8 cellular contexts compared by ENCODE assay signal in the genomic region with DNA sequence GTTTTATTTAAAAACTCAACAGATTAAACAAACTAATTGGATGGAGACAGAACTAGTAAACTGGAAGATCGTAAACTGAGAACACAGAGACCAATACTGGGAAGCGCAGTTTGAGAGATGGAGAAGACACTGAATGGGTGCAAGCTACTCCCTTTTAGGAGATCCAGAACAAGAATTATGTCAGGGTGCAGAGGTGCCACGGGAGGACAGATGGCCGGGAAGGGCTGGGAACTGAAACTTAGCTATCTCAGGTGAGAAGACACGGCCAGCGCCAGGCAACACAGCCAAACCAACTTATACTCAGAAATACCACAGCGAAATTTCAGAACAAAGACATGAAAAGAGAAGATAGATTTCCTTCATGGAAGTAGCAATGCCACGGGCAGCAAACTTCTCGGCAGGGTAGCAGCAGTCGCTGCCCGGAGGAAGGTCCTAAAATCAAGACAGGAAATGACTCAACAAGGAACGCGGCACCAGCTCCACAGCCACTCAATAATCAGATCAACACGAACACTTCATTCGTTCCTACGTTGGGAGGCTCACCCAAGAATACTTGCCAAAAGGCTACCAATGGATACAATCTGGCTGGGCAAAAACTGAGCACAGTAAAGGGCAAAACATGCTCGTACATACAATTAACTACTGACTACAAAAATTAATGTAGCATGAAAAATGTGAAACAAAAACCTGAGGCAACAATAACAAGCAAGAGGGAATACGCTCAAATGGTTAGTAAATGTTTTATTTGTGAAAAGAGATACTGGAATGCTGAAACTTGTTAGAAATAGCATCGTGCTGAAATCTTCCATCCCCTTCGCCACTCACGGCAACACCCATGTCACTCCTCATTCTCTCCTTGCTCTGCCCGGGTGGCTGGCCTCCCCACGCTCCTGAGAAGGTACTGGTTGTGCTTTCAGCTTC. TPM values are rescaled to one million over a fixed set of nuclear protein-coding genes. Genes with fewer than 3 reads are reported as not detected.
DNase-seq lines count a peak whose midpoint lies in the region; ATAC-seq and TF ChIP-seq lines count a peak whose summit lies in the region.

No MANE protein-coding gene starts in this region.

- H3K36me3 ChIP-seq in PC-3 (ENCODE audit: low read depth, low read length) (no peaks in the 10 kb centered on the region), SJCRH30 (no peaks in the 10 kb centered on the region)

- H2AFZ ChIP-seq in PC-3 (ENCODE audit: low read length) = peak overlapping the region; percentile 64

- H3K27ac ChIP-seq in PC-3 (ENCODE audit: low read length) (peak overlapping the region; percentile 39), SJCRH30 (no peak overlapping the region)

- BruUV-seq in PC-3 (replicated peaks; lab: Mats Ljungman, UMichigan) = no TSS peak

- POLR2A ChIA-PET in PC-3 (lab: Charles Lee; ENCODE audit: unreplicated experiment) = no interaction called here

- H3K9me3 ChIP-seq in PC-3 (ENCODE audit: low read length) = no peaks in the 10 kb centered on the region
- H3K9me3 ChIP-seq in SJCRH30 (replicated peaks) = no peaks in the 10 kb centered on the region

- no peaks in the 10 kb centered on the region for H3K9me3 Mint-ChIP-seq in naive B cell

- ATAC-seq in PC-3 (peak; percentile 60), naive B cell (ENCODE audit: low read depth in 2 of 2) (no peak)

- peaks cover 41 to 78% (median 74%) of the 10 kb centered on the region in 3 donors for H3K4me1 Mint-ChIP-seq in naive B cell

- peak overlapping the region; percentile 91 for H3K9ac ChIP-seq in PC-3 (ENCODE audit: low read length)

- H3K79me2 ChIP-seq in PC-3 (ENCODE audit: low read length) = peaks cover 54% of the 10 kb centered on the region

- no peaks in the 10 kb centered on the region for H3F3A ChIP-seq in PC-3 (ENCODE audit: low read length, unreplicated experiment)

- peaks cover 2% of the 10 kb centered on the region in 2 donors for H3K36me3 Mint-ChIP-seq in naive B cell

- H3K4me1 ChIP-seq in PC-3 (ENCODE audit: insufficient read depth, low read length) (peaks cover 8% of the 10 kb centered on the region), SJCRH30 (no peaks in the 10 kb centered on the region)

- DNase-seq in activated naive CD4-positive, alpha-beta T cell treated with Interleukin-2 at 50 U/mL for 16 hours = peak; percentile 30
- DNase-seq in activated naive CD4-positive, alpha-beta T cell (lab: John Stamatoyannopoulos, UW) = no peak
- DNase-seq in PC-3 = peak; percentile 75
- DNase-seq in cardiac fibroblast (ENCODE audit: low read depth in 2 of 2) = peak; percentile 65 to 75
- no peak for DNase-seq in naive B cell
- DNase-seq in NCI-H1048 (lab: John Stamatoyannopoulos, UW) = no peak
- no peak for DNase-seq in SJCRH30
- DNase-seq in cerebellar nuclear complex (lab: John Stamatoyannopoulos, UW) = no peak

- peak overlapping the region; percentile 98 for H3K4me3 ChIP-seq in PC-3 (ENCODE audit: low read length)
- H3K4me3 ChIP-seq in cardiac fibroblast (replicated peaks in 1 of 2; ENCODE audit: low read depth in 2 of 2, low read length in 2 of 2) = peak overlapping the region; percentile 77 to 95
- H3K4me3 ChIP-seq in SJCRH30 = no peak overlapping the region

- H3K4me2 ChIP-seq in PC-3 (ENCODE audit: low read length) = peak overlapping the region; percentile 98

- intact Hi-C loops in PC-3 (cut with micrococcal nuclease) = no loop called here

- TF ChIP-seq CTCF in PC-3 (conservative IDR thresholded peaks at IDR 0.05; ENCODE audit: low read depth, low read length) (no peak), cardiac fibroblast (IDR thresholded peaks at IDR 0.05; ENCODE audit: low read depth, low read length) (no peak)

- peak overlapping the region; percentile 43 to 97 (median 84) for H3K27ac Mint-ChIP-seq in naive B cell

- no peaks in the 10 kb centered on the region for H3K27me3 ChIP-seq in PC-3 (ENCODE audit: low read length)
- no peaks in the 10 kb centered on the region for H3K27me3 ChIP-seq in SJCRH30

- H4K20me1 ChIP-seq in PC-3 (ENCODE audit: low read length) = no peaks in the 10 kb centered on the region

- H3K27me3 Mint-ChIP-seq in naive B cell = no peaks in the 10 kb centered on the region

- H3K9me2 ChIP-seq in PC-3 (replicated peaks; ENCODE audit: low read length) = no peaks in the 10 kb centered on the region

- CTCF ChIA-PET in PC-3 (lab: Charles Lee) = no interaction called here

- peak overlapping the region; percentile 87 to 97 (median 94) for H3K4me3 Mint-ChIP-seq in naive B cell

RNA-seq across cellular contexts. Expression of a gene that starts 2.2 kb away (rescaled TPM):
- total RNA-seq in PC-3 (2014; rRNA removed) = 2.5 and 5.6 TPM in 2 replicates
- 10 to 100 TPM in 1 of 6 donors, 1 to 10 TPM in 5; 7.7 to 11.1 (median 8.7) TPM for polyA plus RNA-seq in naive B cell (ENCODE audit: low read depth in 6 of 6)
- 1.8 and 2.8 TPM in 2 replicates for total RNA-seq in SJCRH30 (2014; rRNA removed; shearing (Covaris generic))

RNA-seq across cellular contexts. Expression of a gene that starts 22.1 kb away (rescaled TPM):
- 28.3 and 34.7 TPM in 2 replicates for total RNA-seq in PC-3 (2014; rRNA removed)
- polyA plus RNA-seq in naive B cell (ENCODE audit: low read depth in 6 of 6) = 1 to 10 TPM; 5.7 to 9.5 (median 7.2) TPM
- 2.8 and 4.2 TPM in 2 replicates for total RNA-seq in SJCRH30 (2014; rRNA removed; shearing (Covaris generic))

Comparison
In these comparisons a context has a peak if more than half of its experiments do, and no peak if none do; other contexts are left out.
1. DNase-seq: peak in activated naive CD4-positive, alpha-beta T cell treated with Interleukin-2 at 50 U/mL for 16 hours (single experiment), PC-3 (single experiment) and cardiac fibroblast (2 of 2); none in activated naive CD4-positive, alpha-beta T cell (0 of 4), naive B cell (single experiment), NCI-H1048 (single experiment), SJCRH30 (0 of 2) and cerebellar nuclear complex (0 of 2).